In the genomic region with DNA sequence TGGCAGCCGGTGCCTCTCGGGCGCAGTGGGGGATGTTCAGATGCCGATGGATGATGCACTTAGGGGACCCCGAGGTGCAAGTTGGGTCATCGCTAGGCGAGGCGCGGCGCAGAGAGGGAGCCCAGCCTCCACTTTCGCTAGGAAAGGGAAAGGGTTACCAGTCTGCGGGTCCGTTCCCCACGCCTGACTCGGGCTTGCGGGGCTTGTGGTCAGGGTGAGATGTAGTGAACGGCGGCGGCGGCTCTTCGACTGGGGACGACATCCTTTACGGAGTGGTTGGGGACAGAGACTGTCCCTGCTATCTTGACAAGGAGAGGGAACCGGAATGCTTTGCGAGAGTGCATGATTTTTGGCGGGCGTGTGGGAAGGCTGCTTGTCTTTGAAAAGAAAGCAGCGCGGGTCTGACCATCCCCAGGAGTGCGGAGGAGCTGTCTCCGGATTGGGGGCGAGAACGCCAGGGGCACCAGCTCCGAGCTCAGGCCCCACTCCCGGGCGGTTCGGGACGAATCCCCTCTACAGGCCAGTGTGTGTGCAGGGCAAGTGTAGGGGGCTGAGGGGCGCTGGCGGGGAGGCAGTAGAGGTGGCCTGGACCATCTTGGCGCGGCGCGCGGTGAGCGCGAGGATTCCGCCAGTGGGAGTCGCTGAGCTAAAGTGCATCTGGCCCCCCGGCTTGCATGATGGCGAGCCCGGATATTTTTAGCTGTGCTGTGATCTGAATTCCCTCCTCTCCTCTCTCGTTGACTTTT, we compare ENCODE assay signal across 9 cellular contexts. TPM values are rescaled to one million over a fixed set of nuclear protein-coding genes. Genes with fewer than 3 reads are reported as not detected.
A peak's percentile ranks its signal among the peaks of the same experiment; 100 is the strongest.
DNase-seq lines count a peak whose midpoint lies in the region; ATAC-seq and TF ChIP-seq lines count a peak whose summit lies in the region.
"Had no signal": no experiment of that assay in that cellular context is flagged by ENCODE, and none has a peak within 500 bp of the region (broad histone marks: within the 10 kb centered on the region; RNA-seq: fewer than 3 reads in every experiment).

No MANE protein-coding gene starts in this region.

- H3K27me3 ChIP-seq in kidney epithelial cell (ENCODE audit: control insufficient read depth, insufficient read depth, low read length) (peaks cover 25% of the 10 kb centered on the region), tibial artery (no peaks in the 10 kb centered on the region)

- peak overlapping the region; percentile 44 for H3K4me3 ChIP-seq in kidney epithelial cell (ENCODE audit: low read depth, low read length)
- peak overlapping the region; percentile 73 to 82 for H3K4me3 ChIP-seq in tibial artery

- no peaks in the 10 kb centered on the region for H3K36me3 Mint-ChIP-seq in T-cell
- H3K36me3 Mint-ChIP-seq: activated naive CD4-positive, alpha-beta T cell treated with anti-CD3 and anti-CD28 coated beads, Interleukin-2, amount 50 U/mL, for 24 hours had no signal

- H3K36me3 ChIP-seq in kidney epithelial cell (ENCODE audit: control insufficient read depth, insufficient read depth, low read length) (no peaks in the 10 kb centered on the region), tibial artery (no peaks in the 10 kb centered on the region)

- peaks cover 53% of the 10 kb centered on the region in 2 donors for H3K27me3 Mint-ChIP-seq in T-cell

- no peak for ATAC-seq in T-cell (replicated peaks in 1 of 4)

- intact Hi-C loops in tibial artery (cut with DNase I; ENCODE audit: low total_unique reads): loop anchor here (5.0 kb wide), 1 partner anchor 102 kb away; no protein-coding TSS in a partner anchor

- DNase-seq in NCI-H2227 (lab: John Stamatoyannopoulos, UW; ENCODE audit: unreplicated experiment) (peak; percentile 6), NCI-H2227 treated with DMSO at 0.1 percent for 48 hours (lab: John Stamatoyannopoulos, UW) (no peak), astrocyte of the hippocampus (ENCODE audit: low read depth, low spot score) (peak; percentile 73), kidney epithelial cell (ENCODE audit: low read depth) (no peak), tibial artery (peak; percentile 36 to 73), AG08395 (ENCODE audit: low spot score) (no peak), LoVo (ENCODE audit: low spot score) (no peak), T-cell (no peak)

- H3K27ac ChIP-seq in tibial artery: peak overlapping the region; percentile 89

- TF ChIP-seq CTCF in kidney epithelial cell (IDR thresholded peaks at IDR 0.05; ENCODE audit: insufficient read depth, low read length, poor library complexity, severe bottlenecking) (peak; percentile 30), tibial artery (IDR thresholded peaks at IDR 0.05) (peak in 1 of 2 experiments; percentile 19)

- H3K27ac Mint-ChIP-seq in T-cell: no peak overlapping the region
- H3K27ac Mint-ChIP-seq: activated naive CD4-positive, alpha-beta T cell treated with anti-CD3 and anti-CD28 coated beads, Interleukin-2, amount 50 U/mL, for 24 hours had no signal

- no peak overlapping the region for H3K4me3 Mint-ChIP-seq in T-cell
- H3K4me3 Mint-ChIP-seq: activated naive CD4-positive, alpha-beta T cell treated with anti-CD3 and anti-CD28 coated beads, Interleukin-2, amount 50 U/mL, for 24 hours had no signal

- peaks cover 0 to 6% (median 0%) of the 10 kb centered on the region in 3 donors for H3K9me3 Mint-ChIP-seq in T-cell

- H3K4me1 ChIP-seq in tibial artery: peaks cover 0 to 39% (median 15%) of the 10 kb centered on the region in 4 donors

- no peaks in the 10 kb centered on the region for H3K4me1 Mint-ChIP-seq in T-cell
- H3K4me1 Mint-ChIP-seq: activated naive CD4-positive, alpha-beta T cell treated with anti-CD3 and anti-CD28 coated beads, Interleukin-2, amount 50 U/mL, for 24 hours had no signal

- no peaks in the 10 kb centered on the region for H3K9me3 ChIP-seq in tibial artery

- CTCF ChIA-PET in T-cell (lab: Charles Lee): no interaction called here

- POLR2A ChIA-PET in T-cell (lab: Charles Lee): no interaction called here

RNA-seq across cellular contexts. Expression of gene FAT3, which starts 1.1 kb away (rescaled TPM):
- total RNA-seq in kidney epithelial cell: 1.4 and 1.7 TPM in 2 replicates
- under 1 TPM in 3 of 5 donors, not detected in 2; under 0.01 to 0.03 (median 0.03) TPM for total RNA-seq in T-cell

Comparison
In these comparisons a context has a peak if more than half of its experiments do, and no peak if none do; other contexts are left out.
1. DNase-seq: peak in NCI-H2227 (single experiment), astrocyte of the hippocampus (single experiment) and tibial artery (2 of 2); none in NCI-H2227 treated with DMSO at 0.1 percent for 48 hours (single experiment), kidney epithelial cell (single experiment), AG08395 (single experiment), LoVo (single experiment) and T-cell (0 of 34).